Comparison of ENCODE assay signal across 8 cellular contexts in the genomic region with DNA sequence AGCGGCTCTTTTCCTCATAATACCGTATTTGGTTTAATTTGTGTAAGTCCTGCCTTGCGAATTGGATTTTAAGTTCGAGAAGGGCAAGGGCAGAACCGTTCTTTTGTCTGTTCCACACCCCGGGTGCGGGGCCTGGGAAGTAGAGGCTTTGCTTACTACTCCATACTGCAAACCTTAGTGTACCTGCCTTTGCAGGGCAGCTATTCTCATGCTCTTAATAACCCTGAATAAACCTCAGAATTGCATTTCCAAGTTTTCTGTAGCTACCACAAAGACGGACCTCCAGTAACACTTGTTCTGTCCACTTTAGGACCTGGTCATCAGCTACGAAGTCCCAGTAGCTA. TPM values are rescaled to one million over a fixed set of nuclear protein-coding genes. Genes with fewer than 3 reads are reported as not detected.
DNase-seq lines count a peak whose midpoint lies in the region; ATAC-seq, FAIRE-seq and TF ChIP-seq lines count a peak whose summit lies in the region.

No MANE protein-coding gene starts in this region.

- H3K4me1 Mint-ChIP-seq in activated T-helper 2 cell treated with anti-CD3 and anti-CD28 coated beads, Interferon-gamma antibody, Interleukin-2, Interleukin-4, amounts not matched to agents 10 μg/mL and 5 μg/mL and 100 μg/mL, durations not matched to agents 14 hours and 24 hours and 36 hours (ENCODE audit: low read depth) = peaks cover 36% of the 10 kb centered on the region

- TF ChIP-seq POLR2A in sigmoid colon (IDR thresholded peaks at IDR 0.05) = no peak

- no peak for TF ChIP-seq EP300 in sigmoid colon (IDR thresholded peaks at IDR 0.05)

- DNase-seq in DND-41 = peak; percentile 65
- peak; percentile 60 for DNase-seq in NCI-H146 treated with DMSO at 0.1 percent for 48 hours (lab: John Stamatoyannopoulos, UW; ENCODE audit: unreplicated experiment)
- DNase-seq in activated T-helper 2 cell treated with anti-CD3 and anti-CD28 coated beads, Interferon-gamma antibody, Interleukin-2, Interleukin-4, amounts not matched to agents 10 μg/mL and 5 μg/mL and 100 μg/mL, durations not matched to agents 14 hours and 24 hours and 36 hours (ENCODE audit: low spot score) = no peak
- DNase-seq in left ventricle myocardium inferior = peak; percentile 23
- peak; percentile 71 for DNase-seq in sigmoid colon
- DNase-seq in HTR-8/SVneo (ENCODE audit: insufficient read length, low spot score) = no peak
- no peak for DNase-seq in A172 (ENCODE audit: low spot score)

- H3K27ac Mint-ChIP-seq in activated T-helper 2 cell treated with anti-CD3 and anti-CD28 coated beads, Interferon-gamma antibody, Interleukin-2, Interleukin-4, amounts not matched to agents 10 μg/mL and 5 μg/mL and 100 μg/mL, durations not matched to agents 14 hours and 24 hours and 36 hours = peak overlapping the region; percentile 94

- no peaks in the 10 kb centered on the region for H3K9me3 Mint-ChIP-seq in activated T-helper 2 cell treated with anti-CD3 and anti-CD28 coated beads, Interferon-gamma antibody, Interleukin-2, Interleukin-4, amounts not matched to agents 10 μg/mL and 5 μg/mL and 100 μg/mL, durations not matched to agents 14 hours and 24 hours and 36 hours

- peak overlapping the region; percentile 49 to 66 for H3K4me3 ChIP-seq in DND-41 (ENCODE audit: low read depth in 1 of 2, low read length in 2 of 2)
- peak overlapping the region; percentile 99 for H3K4me3 ChIP-seq in left ventricle myocardium inferior
- H3K4me3 ChIP-seq in sigmoid colon = peak overlapping the region; percentile 92 to 99 (median 98)

- H3K27ac ChIP-seq in DND-41 (ENCODE audit: low read length) = peak overlapping the region; percentile 99
- peak overlapping the region; percentile 100 for H3K27ac ChIP-seq in left ventricle myocardium inferior (replicated peaks)
- H3K27ac ChIP-seq in sigmoid colon = peak overlapping the region; percentile 99 to 100 (median 100)

- FAIRE-seq in HTR-8/SVneo (lab: Jason Lieb, UNC) = no peak

- peaks cover 36% of the 10 kb centered on the region for H3K36me3 Mint-ChIP-seq in activated T-helper 2 cell treated with anti-CD3 and anti-CD28 coated beads, Interferon-gamma antibody, Interleukin-2, Interleukin-4, amounts not matched to agents 10 μg/mL and 5 μg/mL and 100 μg/mL, durations not matched to agents 14 hours and 24 hours and 36 hours (ENCODE audit: low read depth)

- peak overlapping the region; percentile 88 for H3K4me3 Mint-ChIP-seq in activated T-helper 2 cell treated with anti-CD3 and anti-CD28 coated beads, Interferon-gamma antibody, Interleukin-2, Interleukin-4, amounts not matched to agents 10 μg/mL and 5 μg/mL and 100 μg/mL, durations not matched to agents 14 hours and 24 hours and 36 hours (ENCODE audit: low read depth)

- H3K9me3 ChIP-seq in DND-41 (ENCODE audit: insufficient read depth, low read length, severe bottlenecking) (no peaks in the 10 kb centered on the region), left ventricle myocardium inferior (replicated peaks) (no peaks in the 10 kb centered on the region), sigmoid colon (no peaks in the 10 kb centered on the region)

- H3K36me3 ChIP-seq in DND-41 (ENCODE audit: insufficient read depth, low read length) (peaks cover 37% of the 10 kb centered on the region), left ventricle myocardium inferior (peaks cover 9% of the 10 kb centered on the region), sigmoid colon (peaks cover 0 to 12% (median 2%) of the 10 kb centered on the region in 4 donors)

- TF ChIP-seq CTCF in DND-41 (IDR thresholded peaks at IDR 0.05; ENCODE audit: borderline replicate concordance, extremely low read depth, low read length, poor library complexity, severe bottlenecking) (no peak), left ventricle myocardium inferior (IDR thresholded peaks at IDR 0.05; ENCODE audit: borderline replicate concordance) (no peak), sigmoid colon (IDR thresholded peaks at IDR 0.05) (no peak)

- peaks cover 56% of the 10 kb centered on the region for H3K79me2 ChIP-seq in DND-41 (ENCODE audit: insufficient read depth, low read length)

- peaks cover 39% of the 10 kb centered on the region for H3K4me1 ChIP-seq in DND-41 (ENCODE audit: insufficient read depth, low read length)
- H3K4me1 ChIP-seq in left ventricle myocardium inferior = peaks cover 62% of the 10 kb centered on the region
- H3K4me1 ChIP-seq in sigmoid colon = peaks cover 0 to 35% (median 32%) of the 10 kb centered on the region in 4 donors

- ATAC-seq in DND-41 (ENCODE audit: insufficient read depth, low read depth) (peak; percentile 17), HG02970 (IDR thresholded peaks at IDR 0.05; ENCODE audit: low FRiP score, unreplicated experiment) (no peak)

- WGBS in sigmoid colon, 2 donors = 17 to 21% methylated on average over 9 of the region's 9 CpGs

- H4K20me1 ChIP-seq in DND-41 (ENCODE audit: insufficient read depth, low read length) = peaks cover 28% of the 10 kb centered on the region

- no peaks in the 10 kb centered on the region for H3K27me3 Mint-ChIP-seq in activated T-helper 2 cell treated with anti-CD3 and anti-CD28 coated beads, Interferon-gamma antibody, Interleukin-2, Interleukin-4, amounts not matched to agents 10 μg/mL and 5 μg/mL and 100 μg/mL, durations not matched to agents 14 hours and 24 hours and 36 hours (ENCODE audit: low read depth)

- peak overlapping the region; percentile 89 for H2AFZ ChIP-seq in DND-41 (ENCODE audit: low read depth, low read length)

- intact Hi-C loops in activated T-helper 2 cell treated with anti-CD3 and anti-CD28 coated beads, Interferon-gamma antibody, Interleukin-2, Interleukin-4, amounts not matched to agents 10 μg/mL and 5 μg/mL and 100 μg/mL, durations not matched to agents 14 hours and 24 hours and 36 hours (cut with micrococcal nuclease) = loop anchor here (2.0 to 10.0 kb wide), 2 partner anchors 414 to 1700 kb away; a partner anchor contains a TSS
- intact Hi-C loops in left ventricle myocardium inferior (cut with micrococcal nuclease) = loop anchor here (10.0 kb wide), 1 partner anchor 180 kb away; no protein-coding TSS in a partner anchor
- intact Hi-C loops in sigmoid colon (cut with DNase I) = loop anchor here (5.0 to 10.0 kb wide), 4 partner anchors 52 to 290 kb away; a partner anchor contains a TSS

- H3K27me3 ChIP-seq in DND-41 (ENCODE audit: insufficient read depth, low read length, poor library complexity) (no peaks in the 10 kb centered on the region), left ventricle myocardium inferior (ENCODE audit: low read depth) (no peaks in the 10 kb centered on the region), sigmoid colon (no peaks in the 10 kb centered on the region)

- H3K9ac ChIP-seq in DND-41 (ENCODE audit: low read depth, low read length) = peak overlapping the region; percentile 96

- peak overlapping the region; percentile 79 for H3K4me2 ChIP-seq in DND-41 (ENCODE audit: insufficient read depth, low read length)

RNA-seq across cellular contexts. Expression of a gene that starts 0.7 kb away (rescaled TPM):
- total RNA-seq in activated T-helper 2 cell treated with anti-CD3 and anti-CD28 coated beads, Interferon-gamma antibody, Interleukin-2, Interleukin-4, amounts not matched to agents 10 μg/mL and 5 μg/mL and 100 μg/mL, durations not matched to agents 14 hours and 24 hours and 36 hours = 569 and 589 TPM in 2 replicates
- 167 TPM for total RNA-seq in left ventricle myocardium inferior
- total RNA-seq in sigmoid colon = 100 to 1,000 TPM; 264 to 339 (median 282) TPM
- 100 to 1,000 TPM in 1 of 3 donors, 10 to 100 TPM in 2; 71.0 to 201 (median 82.3) TPM for polyA plus RNA-seq in sigmoid colon
- total RNA-seq in A172 (2014; rRNA removed; shearing (Covaris generic)) = 520 and 628 TPM in 2 replicates

RNA-seq across cellular contexts. Expression of a gene that starts 29.5 kb away (rescaled TPM):
- 27.1 and 33.2 TPM in 2 replicates for total RNA-seq in activated T-helper 2 cell treated with anti-CD3 and anti-CD28 coated beads, Interferon-gamma antibody, Interleukin-2, Interleukin-4, amounts not matched to agents 10 μg/mL and 5 μg/mL and 100 μg/mL, durations not matched to agents 14 hours and 24 hours and 36 hours
- total RNA-seq in left ventricle myocardium inferior = 68.8 TPM
- total RNA-seq in sigmoid colon = 100 to 1,000 TPM in 1 of 4 donors, 10 to 100 TPM in 3; 59.7 to 132 (median 79.9) TPM
- 10 to 100 TPM; 35.2 to 62.4 (median 53.5) TPM for polyA plus RNA-seq in sigmoid colon
- 71.6 and 76.1 TPM in 2 replicates for total RNA-seq in A172 (2014; rRNA removed; shearing (Covaris generic))

Comparison
In these comparisons a context has a peak if more than half of its experiments do, and no peak if none do; other contexts are left out.
1. DNase-seq: peak in DND-41 (single experiment), NCI-H146 treated with DMSO at 0.1 percent for 48 hours (single experiment), left ventricle myocardium inferior (single experiment) and sigmoid colon (single experiment); none in activated T-helper 2 cell treated with anti-CD3 and anti-CD28 coated beads, Interferon-gamma antibody, Interleukin-2, Interleukin-4, amounts not matched to agents 10 μg/mL and 5 μg/mL and 100 μg/mL, durations not matched to agents 14 hours and 24 hours and 36 hours (single experiment), HTR-8/SVneo (single experiment) and A172 (single experiment).
2. Peak in every context shown above with its lines, with median percentiles within 50 percentile points of each other: H3K27ac ChIP-seq and H3K4me3 ChIP-seq.